ENCODE assay signal across 8 cellular contexts in the genomic region with DNA sequence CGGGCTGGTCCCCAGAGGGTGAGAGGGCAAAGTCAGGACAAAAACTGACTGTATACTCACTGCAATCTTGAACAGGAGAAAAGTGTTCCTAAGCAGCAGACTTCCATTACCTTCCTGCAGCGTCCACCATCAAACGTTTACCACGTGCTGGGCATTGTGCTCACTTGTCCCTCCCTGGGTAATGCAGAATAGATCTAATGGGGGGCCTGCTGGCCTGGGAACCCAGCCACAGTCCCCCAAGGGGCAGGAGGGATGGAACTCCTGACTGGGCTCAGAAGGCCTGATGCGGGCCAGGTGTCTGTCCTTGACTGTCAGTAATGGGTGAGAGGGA. TPM values are rescaled to one million over a fixed set of nuclear protein-coding genes. Genes with fewer than 3 reads are reported as not detected.
DNase-seq lines count a peak whose midpoint lies in the region; ATAC-seq and TF ChIP-seq lines count a peak whose summit lies in the region.
"Had no signal": no experiment of that assay in that cellular context is flagged by ENCODE, and none has a peak within 500 bp of the region (broad histone marks: within the 10 kb centered on the region; RNA-seq: fewer than 3 reads in every experiment).

No MANE protein-coding gene starts in this region.

- peaks cover 5% of the 10 kb centered on the region for H3K23me2 ChIP-seq in H9 (ENCODE audit: insufficient read length, low read depth, low read length, poor library complexity, severe bottlenecking)

- H3K27ac Mint-ChIP-seq in H9, result peak overlapping the region in 1 of 3 experiments; percentile 100; a peak in 1 of 7 replicates

- H2BK20ac ChIP-seq in H9 (ENCODE audit: low read depth, low read length, poor library complexity, severe bottlenecking), result no peak overlapping the region

- H3K79me2 ChIP-seq in H9 (ENCODE audit: insufficient read depth, low read length), result no peaks in the 10 kb centered on the region
- H3K79me2 ChIP-seq in hepatocyte, result peaks cover 14% of the 10 kb centered on the region

- intact Hi-C loops in stomach (cut with DNase I; ENCODE audit: low total_unique reads), result no loop called here

- H2AFZ ChIP-seq in H9 (ENCODE audit: low read length), result no peak overlapping the region
- peak overlapping the region; percentile 26 for H2AFZ ChIP-seq in hepatocyte

- H2AK5ac ChIP-seq in H9 (ENCODE audit: insufficient read length, low read length), result no peak overlapping the region

- H3K9me3 Mint-ChIP-seq in H9, result peaks cover 63 to 76% of the 10 kb centered on the region in 2 experiments

- no peak overlapping the region for H3K18ac ChIP-seq in H9 (ENCODE audit: insufficient read length, low read depth, low read length)

- H3K36me3 ChIP-seq in WERI-Rb-1 (no peaks in the 10 kb centered on the region), hepatocyte (replicated peaks; ENCODE audit: insufficient read depth, low read depth) (no peaks in the 10 kb centered on the region), stomach (no peaks in the 10 kb centered on the region)

- H3K27me3 ChIP-seq in H9 (ENCODE audit: insufficient read depth, low read length) (no peaks in the 10 kb centered on the region), WERI-Rb-1 (ENCODE audit: insufficient read depth, low read depth, severe bottlenecking) (peaks cover 31% of the 10 kb centered on the region), hepatocyte (no peaks in the 10 kb centered on the region), stomach (peaks cover 5 to 16% (median 13%) of the 10 kb centered on the region in 3 donors)
- H3K27me3 ChIP-seq: foreskin keratinocyte had no signal

- H3K4me3 ChIP-seq in WERI-Rb-1 (ENCODE audit: low read depth, low read length) (peak overlapping the region; percentile 62), hepatocyte (no peak overlapping the region), stomach (peak overlapping the region; percentile 48 to 55 (median 52))

- H3K4me1 Mint-ChIP-seq in H9, result peaks cover 8 to 11% of the 10 kb centered on the region in 2 experiments

- H3K9me3 ChIP-seq in H9 (ENCODE audit: control insufficient read depth, low read depth, low read length) (peaks cover 49% of the 10 kb centered on the region), WERI-Rb-1 (ENCODE audit: severe bottlenecking) (no peaks in the 10 kb centered on the region), hepatocyte (ENCODE audit: low read depth) (no peaks in the 10 kb centered on the region), stomach (no peaks in the 10 kb centered on the region)

- H3K4me2 ChIP-seq in H9 (ENCODE audit: insufficient read depth, insufficient read length, low read length) (peak overlapping the region; percentile 77), hepatocyte (peak overlapping the region; percentile 71)

- peaks cover 5% of the 10 kb centered on the region for H3K27me3 Mint-ChIP-seq in H9 (ENCODE audit: low read depth)

- H4K8ac ChIP-seq in H9 (replicated peaks; ENCODE audit: insufficient read length, low read depth, low read length), result no peak overlapping the region

- no peak for ATAC-seq in GM21423 (IDR thresholded peaks at IDR 0.05; ENCODE audit: unreplicated experiment)

- peak overlapping the region; percentile 92 for H3K4me3 Mint-ChIP-seq in H9

- peaks cover 3% of the 10 kb centered on the region for H4K20me1 ChIP-seq in H9 (ENCODE audit: control insufficient read depth, insufficient read depth, insufficient read length)
- no peaks in the 10 kb centered on the region for H4K20me1 ChIP-seq in hepatocyte (ENCODE audit: insufficient read depth, poor library complexity, severe bottlenecking)

- H3K79me1 ChIP-seq in H9 (ENCODE audit: insufficient read depth, low read depth, low read length, poor library complexity, severe bottlenecking), result no peaks in the 10 kb centered on the region

- DNase-seq in H9, result no peak
- DNase-seq in WERI-Rb-1, result no peak
- no peak for DNase-seq in hepatocyte (ENCODE audit: low spot score)
- DNase-seq in stomach, result no peak
- no peak for DNase-seq in MV-4-11 (lab: John Stamatoyannopoulos, UW)
- no peak for DNase-seq in HT-29 (ENCODE audit: low spot score)

- no peak overlapping the region for H2BK5ac ChIP-seq in H9 (ENCODE audit: insufficient read length, low read length)

- no peak overlapping the region for H4K91ac ChIP-seq in H9 (ENCODE audit: insufficient read length, low read depth, low read length)

- H3K23ac ChIP-seq in H9 (ENCODE audit: insufficient read length, low read depth, low read length), result no peak overlapping the region

- H3K9ac ChIP-seq in H9 (ENCODE audit: extremely low read depth, insufficient read length, low read length), result no peak overlapping the region

- peak overlapping the region; percentile 25 for H3K56ac ChIP-seq in H9 (ENCODE audit: insufficient read length, low read depth, low read length)

- H2BK15ac ChIP-seq in H9 (ENCODE audit: low read depth, low read length), result no peak overlapping the region

- WGBS in H9 (ENCODE audit: extremely low coverage, insufficient read length, low lambda C conversion rate), result no CpG with 5 or more reads among the region's 5 CpGs
- 42% methylated on average over 5 of the region's 5 CpGs for WGBS in hepatocyte (ENCODE audit: low lambda C conversion rate, missing lambda C conversion rate)
- WGBS in stomach, 5 donors, result 8 to 58% (median 16%) methylated on average over 3 to 5 of the region's 5 CpGs

- H3K27ac ChIP-seq in H9 (ENCODE audit: insufficient read length, low read depth, low read length) (peak overlapping the region; percentile 27), WERI-Rb-1 (peak overlapping the region; percentile 94; the same call in 1 of the 2 replicates), hepatocyte (peak overlapping the region; percentile 98), stomach (peak overlapping the region; percentile 83 to 88 (median 87))

- no peak overlapping the region for H4K5ac ChIP-seq in H9 (ENCODE audit: insufficient read length, low read depth, low read length)

- no peak overlapping the region for H3K14ac ChIP-seq in H9 (ENCODE audit: insufficient read depth, low read length)

- H3K9me2 ChIP-seq in hepatocyte (replicated peaks; ENCODE audit: insufficient read depth), result no peaks in the 10 kb centered on the region

- no peak for TF ChIP-seq EP300 in stomach (IDR thresholded peaks at IDR 0.05)

- H3K36me3 Mint-ChIP-seq in H9 (ENCODE audit: insufficient read depth in 1 of 3, low read depth in 3 of 3), result peaks cover 0 to 3% (median 3%) of the 10 kb centered on the region in 3 experiments; a peak in 3 of 7 replicates

- H3K4me1 ChIP-seq in H9 (ENCODE audit: insufficient read depth, low read length) (no peaks in the 10 kb centered on the region), hepatocyte (ENCODE audit: insufficient read depth) (no peaks in the 10 kb centered on the region), stomach (peaks cover 0 to 22% (median 19%) of the 10 kb centered on the region in 4 donors)
- H3K4me1 ChIP-seq: foreskin keratinocyte had no signal

- no peak for TF ChIP-seq POLR2A in stomach (IDR thresholded peaks at IDR 0.05)

- no peak overlapping the region for H3T11ph ChIP-seq in H9 (ENCODE audit: low read length)

- no peak overlapping the region for H3K4ac ChIP-seq in H9 (ENCODE audit: low read depth, low read length)

- H2BK12ac ChIP-seq in H9 (ENCODE audit: insufficient read length, low read depth, low read length), result no peak overlapping the region

- no peak for TF ChIP-seq CTCF in H9 (conservative IDR thresholded peaks at IDR 0.05)
- TF ChIP-seq CTCF in WERI-Rb-1 (IDR thresholded peaks at IDR 0.05; ENCODE audit: low read depth, low read length), result no peak
- TF ChIP-seq CTCF in hepatocyte (IDR thresholded peaks at IDR 0.05; ENCODE audit: poor library complexity), result no peak
- TF ChIP-seq CTCF in stomach (IDR thresholded peaks at IDR 0.05), result no peak

- H2BK120ac ChIP-seq in H9 (ENCODE audit: low read depth, low read length, poor library complexity, severe bottlenecking), result no peak overlapping the region

RNA-seq across cellular contexts. Expression of a gene that starts 37.6 kb away (rescaled TPM):
- total RNA-seq in H9 (2021) (14.7 and 15.7 TPM in 2 replicates), hepatocyte (10.8 and 16.9 TPM in 2 replicates), stomach (100 to 1,000 TPM in 1 of 5 donors, 10 to 100 TPM in 4; 19.3 to 196 (median 21.1) TPM)
- polyA plus RNA-seq in hepatocyte (26.6 and 43.1 TPM in 2 replicates), stomach (10 to 100 TPM in 1 of 3 donors, 1 to 10 TPM in 2; 4.5 to 13.5 (median 5.8) TPM)
- 13.2 and 20.8 TPM in 2 replicates for total RNA-seq in HT-29 (2014; rRNA removed; shearing (Covaris generic))

RNA-seq across cellular contexts. Expression of a gene that starts 52.6 kb away (rescaled TPM):
- total RNA-seq in H9 (2021), result 4.5 and 5.4 TPM in 2 replicates
- total RNA-seq in hepatocyte, result 2.2 and 3.4 TPM in 2 replicates
- 1.2 TPM in 2 replicates for polyA plus RNA-seq in hepatocyte
- 1 to 10 TPM in 2 of 5 donors, not detected in 3; 1.0 to 7.5 TPM for total RNA-seq in stomach
- polyA plus RNA-seq in stomach, result under 1 TPM in 2 of 3 donors, not detected in 1; 0.44 to 0.53 TPM
- total RNA-seq in HT-29 (2014; rRNA removed; shearing (Covaris generic)), result not detected in 2 replicates

Comparison
In these comparisons a context has a peak if more than half of its experiments do, and no peak if none do; other contexts are left out.
1. H3K27ac ChIP-seq: peak in every context shown above with its lines; median percentile 98 in hepatocyte; 94 in WERI-Rb-1; 87 in stomach; 27 in H9.